In the genomic region with DNA sequence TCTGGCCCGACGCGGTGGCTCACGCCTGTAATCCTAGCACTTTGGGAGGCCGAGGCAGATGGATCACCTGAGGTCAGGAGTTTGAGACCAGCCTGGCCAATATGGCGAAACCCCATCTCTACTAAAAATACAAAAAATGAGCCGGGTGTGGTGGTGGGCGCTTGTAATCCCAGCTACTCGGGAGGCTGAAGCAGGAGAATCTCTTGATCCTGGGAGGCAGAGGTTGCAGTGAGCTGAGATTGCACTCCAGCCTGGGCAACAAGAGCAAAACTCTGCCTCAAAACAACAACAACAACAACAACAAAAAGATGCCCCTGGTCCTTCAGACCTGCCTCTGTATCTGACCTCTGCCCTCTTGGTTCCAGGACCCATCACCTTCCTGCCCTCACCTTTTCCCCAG, we compare ENCODE assay signal across 9 cellular contexts. TPM values are rescaled to one million over a fixed set of nuclear protein-coding genes. Genes with fewer than 3 reads are reported as not detected.
DNase-seq lines count a peak whose midpoint lies in the region; ATAC-seq and TF ChIP-seq lines count a peak whose summit lies in the region.
"Not testable (repeated sequence)": the region's sequence is repeated elsewhere in the genome, so short reads cannot be mapped to it uniquely, and the experiment has no call there.
"Had no signal": no experiment of that assay in that cellular context is flagged by ENCODE, and none has a peak within 500 bp of the region (broad histone marks: within the 10 kb centered on the region; RNA-seq: fewer than 3 reads in every experiment).

No MANE protein-coding gene starts in this region.

- in situ Hi-C loops in Panc1 (cut with HindIII; ENCODE audit: low pct_unique_long_range_greater_than_20kb, low sequenced_read_pairs), result not testable (repeated sequence)

- H3K27ac Mint-ChIP-seq in activated T-cell treated with anti-CD3 and anti-CD28 coated beads, Interleukin-2, amount 50 U/mL, for 72 hours, result peak overlapping the region; percentile 80
- H3K27ac Mint-ChIP-seq in chondrocyte (ENCODE audit: unreplicated experiment) (peak overlapping the region; percentile 90), naive B cell (peak overlapping the region; percentile 71 to 89 (median 84))

- H3K79me2 ChIP-seq in HCT116 (ENCODE audit: insufficient read depth, low read length), result peaks cover 51% of the 10 kb centered on the region

- not testable (repeated sequence) for TF ChIP-seq RAD21 in HCT116 (IDR thresholded peaks at IDR 0.05; ENCODE audit: low read depth)

- H3K9me3 Mint-ChIP-seq in activated T-cell treated with anti-CD3 and anti-CD28 coated beads, Interleukin-2, amount 50 U/mL, for 72 hours; chondrocyte (ENCODE audit: low read depth); naive B cell: not testable (repeated sequence)

- POLR2A ChIA-PET in HCT116 (lab: Charles Lee), result interaction anchor here (2.0 kb wide), 1 partner anchor 9 kb away, joined by 8 read pairs; a partner anchor contains a TSS
- POLR2A ChIA-PET in Panc1 (lab: Charles Lee), result not testable (repeated sequence)

- CTCF ChIA-PET in HCT116 (lab: Charles Lee), result interaction anchor here (3.6 kb wide), 1 partner anchor 10 kb away, joined by 15 read pairs; no protein-coding TSS in a partner anchor
- CTCF ChIA-PET in Panc1 (lab: Charles Lee), result not testable (repeated sequence)

- intact Hi-C loops in HCT116 (cut with micrococcal nuclease); Panc1 (cut with micrococcal nuclease; ENCODE audit: unreplicated experiment); spleen (cut with DNase I; ENCODE audit: low total_unique reads): not testable (repeated sequence)

- H3K27me3 ChIP-seq in HCT116 (ENCODE audit: insufficient read depth, low read length); Panc1 (ENCODE audit: control insufficient read depth, insufficient read depth, low read length); gastroesophageal sphincter; spleen (replicated peaks in 1 of 7): not testable (repeated sequence)

- 61% methylated on average over 3 of the region's 9 CpGs; no CpG with 5 or more reads in 1 of the 2 donors for WGBS in gastroesophageal sphincter (ENCODE audit: low coverage in 1 of 2), 2 donors
- 83 to 86% (median 85%) methylated on average over 9 of the region's 9 CpGs for WGBS in spleen, 5 donors

- H3K4me2 ChIP-seq in HCT116 (ENCODE audit: low read length), result peak overlapping the region; percentile 86

- not testable (repeated sequence) for ATAC-seq in HCT116; Panc1; activated T-cell treated with anti-CD3 and anti-CD28 coated beads, Interleukin-2, amount 50 U/mL, for 72 hours (replicated peaks in 1 of 2); gastroesophageal sphincter; naive B cell (ENCODE audit: low read depth in 2 of 2)

- H3K9ac ChIP-seq in HCT116 (ENCODE audit: low read length), result peak overlapping the region; percentile 97

- BruUV-seq in HCT116 (replicated peaks; lab: Mats Ljungman, UMichigan); Panc1 (replicated peaks; lab: Mats Ljungman, UMichigan): not testable (repeated sequence)

- H4K20me1 ChIP-seq in HCT116 (ENCODE audit: insufficient read depth), result not testable (repeated sequence)

- H3K36me3 Mint-ChIP-seq in activated T-cell treated with anti-CD3 and anti-CD28 coated beads, Interleukin-2, amount 50 U/mL, for 72 hours (ENCODE audit: insufficient read depth in 2 of 2), result peaks cover 1 to 19% of the 10 kb centered on the region in 2 donors
- H3K36me3 Mint-ChIP-seq in chondrocyte (ENCODE audit: low read depth), result peaks cover 13% of the 10 kb centered on the region
- not testable (repeated sequence) for H3K36me3 Mint-ChIP-seq in naive B cell

- DNase-seq in AG09309 (ENCODE audit: low read depth); HCT116 (ENCODE audit: low read depth, low spot score); Panc1 (ENCODE audit: low read depth, low spot score); activated T-cell treated with anti-CD3 and anti-CD28 coated beads, Interleukin-2, amount 50 U/mL, for 72 hours; chondrocyte (ENCODE audit: low spot score); naive B cell; spleen: not testable (repeated sequence)

- RAD21 ChIA-PET in HCT116 (lab: Charles Lee; ENCODE audit: low non-redundant PET in 1 of 2, low total read pairs in 2 of 2, uncharacterized antibody in 2 of 2, unreplicated experiment in 2 of 2), result not testable (repeated sequence)

- peaks cover 14 to 27% of the 10 kb centered on the region in 2 experiments; a peak in 3 of 4 replicates for H3K36me3 ChIP-seq in HCT116 (ENCODE audit: control insufficient read depth in 1 of 2, insufficient read depth in 2 of 2, low read length in 2 of 2)
- not testable (repeated sequence) for H3K36me3 ChIP-seq in Panc1 (ENCODE audit: control insufficient read depth, insufficient read depth, low read length)
- H3K36me3 ChIP-seq in gastroesophageal sphincter, result peaks cover 0 to 46% of the 10 kb centered on the region in 2 donors
- peaks cover 0 to 51% (median 38%) of the 10 kb centered on the region in 6 donors for H3K36me3 ChIP-seq in spleen

- not testable (repeated sequence) for TF ChIP-seq EP300 in gastroesophageal sphincter (IDR thresholded peaks at IDR 0.05)

- H3K4me1 ChIP-seq in HCT116 (ENCODE audit: control insufficient read depth in 1 of 2, insufficient read depth in 2 of 2, low read length in 2 of 2) (peaks cover 9 to 29% of the 10 kb centered on the region in 2 experiments), Panc1 (ENCODE audit: control insufficient read depth, insufficient read depth, low read length) (peaks cover 30% of the 10 kb centered on the region), gastroesophageal sphincter (peaks cover 0 to 57% (median 21%) of the 10 kb centered on the region in 3 donors), spleen (peaks cover 36 to 66% (median 51%) of the 10 kb centered on the region in 6 donors)

- H3K4me3 ChIP-seq in AG09309 (ENCODE audit: control insufficient read depth, low read depth, low read length) (peak overlapping the region; percentile 98), HCT116 (replicated peaks in 1 of 2; ENCODE audit: low read depth in 1 of 2, low read length in 2 of 2) (peak overlapping the region; percentile 75 to 92), Panc1 (ENCODE audit: low read depth in 2 of 2, low read length in 2 of 2) (peak overlapping the region; percentile 72 to 78), gastroesophageal sphincter (peak overlapping the region in 1 of 2 donors; percentile 93), spleen (peak overlapping the region in 6 of 8 donors; percentile 87 to 99 (median 96))

- H3K9me3 ChIP-seq in HCT116 (ENCODE audit: control insufficient read depth in 1 of 2, insufficient read depth in 1 of 2, low read depth in 1 of 2, low read length in 2 of 2); Panc1 (ENCODE audit: control insufficient read depth, insufficient read depth, low read depth, low read length); gastroesophageal sphincter; spleen: not testable (repeated sequence)

- H3K9me2 ChIP-seq in HCT116 (ENCODE audit: insufficient read depth), result not testable (repeated sequence)

- peak overlapping the region; percentile 70 to 90 for H3K4me3 Mint-ChIP-seq in activated T-cell treated with anti-CD3 and anti-CD28 coated beads, Interleukin-2, amount 50 U/mL, for 72 hours
- peak overlapping the region; percentile 83 for H3K4me3 Mint-ChIP-seq in chondrocyte (ENCODE audit: unreplicated experiment)
- H3K4me3 Mint-ChIP-seq in naive B cell, result peak overlapping the region; percentile 80 to 92 (median 87)

- TF ChIP-seq POLR2A in HCT116 (IDR thresholded peaks at IDR 0.05; ENCODE audit: borderline replicate concordance, extremely low read depth, insufficient read depth, insufficient read length); gastroesophageal sphincter (IDR thresholded peaks at IDR 0.05); spleen (IDR thresholded peaks at IDR 0.05): not testable (repeated sequence)

- not testable (repeated sequence) for H3K27me3 Mint-ChIP-seq in activated T-cell treated with anti-CD3 and anti-CD28 coated beads, Interleukin-2, amount 50 U/mL, for 72 hours (ENCODE audit: low read depth); chondrocyte (ENCODE audit: low read depth); naive B cell

- H3K27ac ChIP-seq in HCT116 (ENCODE audit: low read depth, low read length) (peak overlapping the region; percentile 98), Panc1 (ENCODE audit: low read length) (peak overlapping the region; percentile 58), gastroesophageal sphincter (peak overlapping the region in 3 of 4 donors; percentile 86 to 94 (median 91)), spleen (peak overlapping the region in 5 of 8 donors; percentile 89 to 93 (median 92))

- H3K4me1 Mint-ChIP-seq in activated T-cell treated with anti-CD3 and anti-CD28 coated beads, Interleukin-2, amount 50 U/mL, for 72 hours (ENCODE audit: low read depth), result peaks cover 54% of the 10 kb centered on the region
- H3K4me1 Mint-ChIP-seq in chondrocyte (ENCODE audit: low read depth), result peaks cover 62% of the 10 kb centered on the region
- H3K4me1 Mint-ChIP-seq in naive B cell, result peaks cover 22 to 39% (median 28%) of the 10 kb centered on the region in 3 donors

- not testable (repeated sequence) for H2AFZ ChIP-seq in HCT116 (ENCODE audit: low read depth, low read length, poor library complexity, severe bottlenecking)

- TF ChIP-seq CTCF in AG09309 (IDR thresholded peaks at IDR 0.05; ENCODE audit: control insufficient read depth, insufficient read depth, low read depth, low read length, missing control alignments); HCT116 (IDR thresholded peaks at IDR 0.05 in 2 of 3, conservative IDR thresholded peaks at IDR 0.05 in 1 of 3; ENCODE audit: borderline replicate concordance in 1 of 3, insufficient read depth in 1 of 3, low read depth in 2 of 3, low read length in 2 of 3); Panc1 (IDR thresholded peaks at IDR 0.05); chondrocyte (IDR thresholded peaks at IDR 0.05); gastroesophageal sphincter (IDR thresholded peaks at IDR 0.05); spleen (IDR thresholded peaks at IDR 0.05 in 8 of 11, conservative IDR thresholded peaks at IDR 0.05 in 3 of 11): not testable (repeated sequence)

RNA-seq across cellular contexts. Expression of a gene that starts 1.4 kb away (rescaled TPM):
- total RNA-seq in HCT116 (2021; ENCODE audit: unreplicated experiment) (35.9 TPM), Panc1 (2021; ENCODE audit: unreplicated experiment) (36.7 TPM), chondrocyte (28.8 to 31.3 TPM (median 29.1 TPM) in 3 replicates), gastroesophageal sphincter (10 to 100 TPM; 32.2 to 43.6 (median 36.9) TPM), spleen (10 to 100 TPM; 12.8 to 33.4 (median 15.8) TPM)
- polyA plus RNA-seq in HCT116 (2012), result 44.5 and 55.5 TPM in 2 replicates
- polyA plus RNA-seq in Panc1 (2012; ENCODE audit: insufficient read length), result 86.1 TPM
- 10 to 100 TPM; 15.9 to 16.4 TPM for total RNA-seq in activated T-cell treated with anti-CD3 and anti-CD28 coated beads, Interleukin-2, amount 50 U/mL, for 72 hours
- polyA plus RNA-seq in naive B cell (ENCODE audit: low read depth in 6 of 6) (10 to 100 TPM; 49.4 to 65.9 (median 52.7) TPM), spleen (10 to 100 TPM; 39.7 to 47.9 (median 40.8) TPM)

RNA-seq across cellular contexts. Expression of a gene that starts 9.9 kb away (rescaled TPM):
- 163 TPM for total RNA-seq in HCT116 (2021; ENCODE audit: unreplicated experiment)
- polyA plus RNA-seq in HCT116 (2012), result 245 and 256 TPM in 2 replicates
- 111 TPM for total RNA-seq in Panc1 (2021; ENCODE audit: unreplicated experiment)
- 173 TPM for polyA plus RNA-seq in Panc1 (2012; ENCODE audit: insufficient read length)
- total RNA-seq in activated T-cell treated with anti-CD3 and anti-CD28 coated beads, Interleukin-2, amount 50 U/mL, for 72 hours, result 100 to 1,000 TPM; 159 to 189 TPM
- 71.6 to 94.9 TPM (median 72.4 TPM) in 3 replicates for total RNA-seq in chondrocyte
- 100 to 1,000 TPM; 133 to 219 (median 158) TPM for total RNA-seq in gastroesophageal sphincter
- 100 to 1,000 TPM in 3 of 6 donors, 10 to 100 TPM in 3; 82.9 to 119 (median 99.3) TPM for polyA plus RNA-seq in naive B cell (ENCODE audit: low read depth in 6 of 6)
- 100 to 1,000 TPM in 1 of 7 donors, 10 to 100 TPM in 6; 80.4 to 109 (median 90.8) TPM for total RNA-seq in spleen
- polyA plus RNA-seq in spleen, result 100 to 1,000 TPM in 2 of 3 donors, 10 to 100 TPM in 1; 88.6 to 134 (median 115) TPM

RNA-seq across cellular contexts. Expression of a gene that starts 13.8 kb away (rescaled TPM):
- total RNA-seq in HCT116 (2021; ENCODE audit: unreplicated experiment) (0.25 TPM), Panc1 (2021; ENCODE audit: unreplicated experiment) (0.54 TPM), chondrocyte (0.36 to 0.57 TPM (median 0.41 TPM) in 3 replicates), gastroesophageal sphincter (under 1 TPM in 1 of 4 donors, not detected in 3; 0.35 TPM), spleen (not detected)
- 0.07 TPM in 2 replicates for polyA plus RNA-seq in HCT116 (2012)
- polyA plus RNA-seq in Panc1 (2012; ENCODE audit: insufficient read length), result 1.5 TPM
- total RNA-seq in activated T-cell treated with anti-CD3 and anti-CD28 coated beads, Interleukin-2, amount 50 U/mL, for 72 hours, result under 1 TPM; 0.12 to 0.32 TPM
- polyA plus RNA-seq in naive B cell (ENCODE audit: low read depth in 6 of 6) (not detected), spleen (not detected)
- total RNA-seq: urinary bladder had no signal
- polyA plus RNA-seq: urinary bladder had no signal

RNA-seq across cellular contexts. Expression of a gene that starts 17.2 kb away (rescaled TPM):
- 739 TPM for total RNA-seq in HCT116 (2021; ENCODE audit: unreplicated experiment)
- polyA plus RNA-seq in HCT116 (2012), result 660 and 681 TPM in 2 replicates
- 1,060 TPM for total RNA-seq in Panc1 (2021; ENCODE audit: unreplicated experiment)
- polyA plus RNA-seq in Panc1 (2012; ENCODE audit: insufficient read length), result 775 TPM
- 100 to 1,000 TPM; 458 to 489 TPM for total RNA-seq in activated T-cell treated with anti-CD3 and anti-CD28 coated beads, Interleukin-2, amount 50 U/mL, for 72 hours
- 1,165 to 1,556 TPM (median 1,179 TPM) in 3 replicates for total RNA-seq in chondrocyte
- 100 to 1,000 TPM; 218 to 410 (median 280) TPM for total RNA-seq in gastroesophageal sphincter
- polyA plus RNA-seq in naive B cell (ENCODE audit: low read depth in 6 of 6), result 100 to 1,000 TPM in 5 of 6 donors, 10 to 100 TPM in 1; 97.4 to 189 (median 155) TPM
- total RNA-seq in spleen, result 100 to 1,000 TPM; 306 to 828 (median 571) TPM
- 100 to 1,000 TPM; 150 to 194 (median 193) TPM for polyA plus RNA-seq in spleen

RNA-seq across cellular contexts. Expression of a gene that starts 22.1 kb away (rescaled TPM):
- total RNA-seq in HCT116 (2021; ENCODE audit: unreplicated experiment), result 129 TPM
- 101 and 112 TPM in 2 replicates for polyA plus RNA-seq in HCT116 (2012)
- total RNA-seq in Panc1 (2021; ENCODE audit: unreplicated experiment), result 80.3 TPM
- 73.4 TPM for polyA plus RNA-seq in Panc1 (2012; ENCODE audit: insufficient read length)
- total RNA-seq in activated T-cell treated with anti-CD3 and anti-CD28 coated beads, Interleukin-2, amount 50 U/mL, for 72 hours, result 10 to 100 TPM; 63.4 to 70.4 TPM
- total RNA-seq in chondrocyte, result 46.4 to 53.3 TPM (median 47.4 TPM) in 3 replicates
- total RNA-seq in gastroesophageal sphincter, result 10 to 100 TPM; 32.2 to 36.1 (median 33.2) TPM
- 10 to 100 TPM; 33.8 to 63.0 (median 44.0) TPM for polyA plus RNA-seq in naive B cell (ENCODE audit: low read depth in 6 of 6)
- total RNA-seq in spleen, result 10 to 100 TPM; 32.8 to 49.9 (median 42.2) TPM
- polyA plus RNA-seq in spleen, result 10 to 100 TPM; 25.1 to 55.4 (median 36.3) TPM
